ENCODE assay signal across 20 cellular contexts in genomic region chr9:96766199-96766598, GRCh38.
"Had no signal": no experiment of that assay in that cellular context is flagged by ENCODE, and none has a peak within 500 bp of the region (broad histone marks: within the 10 kb centered on the region; RNA-seq: fewer than 3 reads in every experiment).

No MANE protein-coding gene starts in this region.

- H3K4me3 ChIP-seq: SJSA1, SK-N-MC had no signal

- H3K4me1 ChIP-seq: SJSA1 had no signal

- DNase-seq: Kasumi-1, KG1, MM.1S, NCI-H1048, NCI-H1105, NCI-H1417, NCI-H146, NCI-H1694 treated with DMSO at 0.1 percent for 48 hours, NCI-H1930, NCI-H2081, NCI-H2107, NCI-H2227 treated with DMSO at 0.1 percent for 48 hours, NCI-H524, NCI-H69, NCI-H774, Right ventricle myocardium superior, RPMI8226, SIG-M5 had no signal

- H3K27me3 ChIP-seq: SJSA1 had no signal

- H3K27ac ChIP-seq: SJSA1, SK-N-MC had no signal
